In the genomic region with DNA sequence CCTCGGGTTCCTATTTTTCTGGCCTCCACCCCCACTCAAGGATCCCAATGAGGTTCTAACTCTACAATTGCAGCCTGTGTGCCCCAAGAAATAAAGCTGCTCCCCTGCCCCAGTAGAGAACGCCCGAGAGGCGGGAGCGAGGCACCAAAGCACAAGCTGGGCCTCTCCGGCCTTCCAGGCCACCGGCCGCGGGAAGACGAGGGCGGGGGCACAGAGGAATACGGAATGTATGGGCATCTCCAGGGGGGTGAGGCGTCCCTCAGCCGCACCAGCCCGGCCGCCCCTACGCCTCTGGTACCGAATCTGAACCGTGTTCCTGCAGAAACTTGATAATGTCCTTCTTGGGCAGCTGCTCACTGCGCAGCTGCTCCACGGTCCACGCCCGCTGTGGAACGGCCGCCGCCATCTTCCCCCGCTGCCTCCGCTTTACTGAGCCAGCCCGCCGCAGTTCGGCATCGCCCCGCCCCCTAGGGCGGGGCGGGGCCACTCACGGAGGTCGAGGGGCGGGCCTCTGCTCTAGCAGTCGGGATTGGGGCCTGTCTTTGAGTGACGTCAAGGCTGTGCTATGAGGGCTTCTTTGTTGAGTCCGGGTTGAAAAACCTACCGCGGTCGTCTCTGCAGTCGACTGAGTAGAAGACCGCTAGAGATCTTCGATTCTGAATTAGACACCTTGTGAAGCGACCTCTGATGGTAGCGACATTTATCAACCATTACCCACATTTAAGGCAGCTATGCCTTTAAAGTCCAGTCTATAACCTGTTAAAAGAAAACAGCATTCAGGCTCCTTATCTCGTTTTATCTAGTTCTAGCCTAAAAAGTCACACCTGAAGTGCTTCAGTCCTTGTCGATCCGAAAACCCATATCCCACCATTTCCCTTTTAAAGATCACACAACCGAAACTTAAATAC, we compare ENCODE assay signal across 8 cellular contexts. TPM values are rescaled to one million over a fixed set of nuclear protein-coding genes. Genes with fewer than 3 reads are reported as not detected.
DNase-seq lines count a peak whose midpoint lies in the region; ATAC-seq and TF ChIP-seq lines count a peak whose summit lies in the region.

A gene (minus strand): TSS at position 431 of the 908 bp plus-strand sequence. CDS start 25 bp downstream, at position 406.

- no peaks in the 10 kb centered on the region for H3K9me3 ChIP-seq in GM23248 (ENCODE audit: low read depth)

- 0 out of 2 replicates have a peak, but pooled peaks cover under 1% of the 10 kb centered on the region for H3K36me3 ChIP-seq in GM23248 (ENCODE audit: low read depth)

- no peaks in the 10 kb centered on the region for H3K9me2 ChIP-seq in GM23248 (ENCODE audit: insufficient read depth)

- H3K4me3 Mint-ChIP-seq in activated T-helper 17 cell treated with anti-CD3 and anti-CD28 coated beads, Interleukin-2, amount 50 U/mL, for 72 hours: peak within 1 kb of the TSS; percentile 100
- peak within 1 kb of the TSS; percentile 100 for H3K4me3 Mint-ChIP-seq in natural killer cell

- no peak for TF ChIP-seq CTCF in fibroblast of mammary gland (conservative IDR thresholded peaks at IDR 0.05; ENCODE audit: control insufficient read depth, insufficient read depth, low read depth, low read length)
- TF ChIP-seq CTCF in natural killer cell (IDR thresholded peaks at IDR 0.05): no peak

- peaks cover 78% of the 10 kb centered on the region for H3K79me2 ChIP-seq in GM23248 (ENCODE audit: insufficient read depth)

- no peaks in the 10 kb centered on the region for H3K27me3 Mint-ChIP-seq in activated T-helper 17 cell treated with anti-CD3 and anti-CD28 coated beads, Interleukin-2, amount 50 U/mL, for 72 hours
- H3K27me3 Mint-ChIP-seq in natural killer cell (ENCODE audit: low read depth in 2 of 2): no peaks in the 10 kb centered on the region

- H3K4me1 ChIP-seq in GM23248 (ENCODE audit: insufficient read depth): peaks cover 21% of the 10 kb centered on the region

- no peaks in the 10 kb centered on the region for H3K27me3 ChIP-seq in GM23248 (replicated peaks; ENCODE audit: insufficient read depth)

- peaks cover 15% of the 10 kb centered on the region; the same call in 1 of the 2 replicates for H3F3A ChIP-seq in GM23248 (ENCODE audit: insufficient read depth)

- peak within 1 kb of the TSS; percentile 100 for H3K27ac Mint-ChIP-seq in activated T-helper 17 cell treated with anti-CD3 and anti-CD28 coated beads, Interleukin-2, amount 50 U/mL, for 72 hours
- peak within 1 kb of the TSS; percentile 98 to 99 for H3K27ac Mint-ChIP-seq in natural killer cell

- H3K4me1 Mint-ChIP-seq in activated T-helper 17 cell treated with anti-CD3 and anti-CD28 coated beads, Interleukin-2, amount 50 U/mL, for 72 hours: peaks cover 12% of the 10 kb centered on the region
- H3K4me1 Mint-ChIP-seq in natural killer cell: peaks cover 38 to 46% of the 10 kb centered on the region in 2 donors

- peak within 1 kb of the TSS; percentile 93 for H3K4me2 ChIP-seq in GM23248 (ENCODE audit: unreplicated experiment)

- H3K9ac ChIP-seq in GM23248: peak within 1 kb of the TSS; percentile 93

- in situ Hi-C loops in GM23248 (cut with MboI): no loop called here

- no peaks in the 10 kb centered on the region for H3K9me3 Mint-ChIP-seq in activated T-helper 17 cell treated with anti-CD3 and anti-CD28 coated beads, Interleukin-2, amount 50 U/mL, for 72 hours
- H3K9me3 Mint-ChIP-seq in natural killer cell: no peaks in the 10 kb centered on the region

- ATAC-seq in activated T-helper 17 cell treated with anti-CD3 and anti-CD28 coated beads, Interleukin-2, amount 50 U/mL, for 72 hours (replicated peaks): peak; percentile 95
- ATAC-seq in natural killer cell: peak; percentile 91 to 99 (median 93)
- peak; percentile 96 for ATAC-seq in stimulated activated naive CD8-positive, alpha-beta T cell treated with anti-CD3 and anti-CD28 coated beads, Interleukin-15, Interleukin-2, amounts not matched to agents 100 U/mL and 50 U/mL, for 24 hours

- peaks cover 21% of the 10 kb centered on the region for H3K36me3 Mint-ChIP-seq in activated T-helper 17 cell treated with anti-CD3 and anti-CD28 coated beads, Interleukin-2, amount 50 U/mL, for 72 hours (ENCODE audit: low read depth)
- H3K36me3 Mint-ChIP-seq in natural killer cell: no peaks in the 10 kb centered on the region

- H4K20me1 ChIP-seq in GM23248 (ENCODE audit: insufficient read depth): no peaks in the 10 kb centered on the region; the same call in 1 of the 2 replicates

- peak within 1 kb of the TSS; percentile 100 for H2AFZ ChIP-seq in GM23248

- DNase-seq in Daoy (ENCODE audit: low read depth): peak; percentile 98
- DNase-seq in GM23248: peak; percentile 100
- DNase-seq in LHCN-M2 (ENCODE audit: low read depth): peak; percentile 99
- DNase-seq in RPMI8226: peak; percentile 97
- DNase-seq in fibroblast of mammary gland (ENCODE audit: low read depth): peak; percentile 99
- peak; percentile 85 for DNase-seq in natural killer cell
- DNase-seq in stimulated activated naive CD8-positive, alpha-beta T cell treated with anti-CD3 and anti-CD28 coated beads, Interleukin-15, Interleukin-2, amounts not matched to agents 100 U/mL and 50 U/mL, for 24 hours: peak; percentile 94

- 0 to 1% methylated on average over 49 to 53 of the region's 53 CpGs for WGBS in GM23248 (ENCODE audit: low coverage in 1 of 2, low lambda C conversion rate in 2 of 2, missing lambda C conversion rate in 2 of 2), 2 experiments

- peak within 1 kb of the TSS; percentile 76 for H3K27ac ChIP-seq in GM23248

- H3K4me3 ChIP-seq in GM23248 (peak within 1 kb of the TSS; percentile 90), fibroblast of mammary gland (ENCODE audit: control insufficient read depth, low read depth, low read length) (peak within 1 kb of the TSS; percentile 95)

- intact Hi-C loops in natural killer cell (cut with micrococcal nuclease): loop anchor here (1.0 to 2.0 kb wide), 4 partner anchors 50 to 237 kb away; a partner anchor contains a TSS

RNA-seq across cellular contexts. Expression of the gene that starts here (rescaled TPM):
- 47.0 and 64.6 TPM in 2 replicates for total RNA-seq in Daoy (2014; rRNA removed; shearing (Covaris generic))
- 28.3 and 40.9 TPM in 2 replicates for total RNA-seq in GM23248 (2014; rRNA removed; shearing (Covaris generic))
- polyA plus RNA-seq in GM23248 (2016; fragmentation: Nextera tagmentation; extraction: Ambion mirVana): 124 and 125 TPM in 2 replicates
- 45.9 and 59.0 TPM in 2 replicates for total RNA-seq in LHCN-M2 (2014; rRNA removed)
- polyA plus RNA-seq in LHCN-M2 (2012): 77.5 TPM
- 10 to 100 TPM; 52.5 to 80.5 TPM for total RNA-seq in activated T-helper 17 cell treated with anti-CD3 and anti-CD28 coated beads, Interleukin-2, amount 50 U/mL, for 72 hours
- total RNA-seq in natural killer cell: 10 to 100 TPM; 32.2 to 39.7 (median 33.7) TPM

Comparison
In these comparisons a context has a peak if more than half of its experiments do, and no peak if none do; other contexts are left out.
1. Peak in every context shown above with its lines: DNase-seq, ATAC-seq, H3K4me3 ChIP-seq and H3K27ac ChIP-seq.